ENCODE assay signal across 1 cellular context in genomic region chr12:91182664-91183455, GRCh38.
TF ChIP-seq lines count a peak whose summit lies in the region.

TSS of gene DCN (minus strand) at chr12:91182817. CDS start at chr12:91178552, 4,265 bp downstream.

TF ChIP-seq in SK-N-SH treated with all-trans-retinoic acid at 6 μM for 48 hours, 23 proteins besides CTCF, POLR2A, EP300 and RAD21 (continued from another document):
- TF ChIP-seq, protein P1, sequence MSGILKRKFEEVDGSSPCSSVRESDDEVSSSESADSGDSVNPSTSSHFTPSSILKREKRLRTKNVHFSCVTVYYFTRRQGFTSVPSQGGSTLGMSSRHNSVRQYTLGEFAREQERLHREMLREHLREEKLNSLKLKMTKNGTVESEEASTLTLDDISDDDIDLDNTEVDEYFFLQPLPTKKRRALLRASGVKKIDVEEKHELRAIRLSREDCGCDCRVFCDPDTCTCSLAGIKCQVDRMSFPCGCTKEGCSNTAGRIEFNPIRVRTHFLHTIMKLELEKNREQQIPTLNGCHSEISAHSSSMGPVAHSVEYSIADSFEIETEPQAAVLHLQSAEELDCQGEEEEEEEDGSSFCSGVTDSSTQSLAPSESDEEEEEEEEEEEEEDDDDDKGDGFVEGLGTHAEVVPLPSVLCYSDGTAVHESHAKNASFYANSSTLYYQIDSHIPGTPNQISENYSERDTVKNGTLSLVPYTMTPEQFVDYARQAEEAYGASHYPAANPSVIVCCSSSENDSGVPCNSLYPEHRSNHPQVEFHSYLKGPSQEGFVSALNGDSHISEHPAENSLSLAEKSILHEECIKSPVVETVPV (CRISPR knock-in tag; IDR thresholded peaks at IDR 0.05): no peak
- TF ChIP-seq ESRRG (CRISPR knock-in tag; IDR thresholded peaks at IDR 0.05) (no peak), GLIS3 (CRISPR knock-in tag; IDR thresholded peaks at IDR 0.05) (no peak), ZC3H10 (CRISPR knock-in tag; IDR thresholded peaks at IDR 0.05) (no peak), ZNF70 (CRISPR knock-in tag; IDR thresholded peaks at IDR 0.05) (no peak), ZFP3 (CRISPR knock-in tag; IDR thresholded peaks at IDR 0.05) (no peak), ZNF8 (CRISPR knock-in tag; IDR thresholded peaks at IDR 0.05) (no peak)
- TF ChIP-seq, protein P2, sequence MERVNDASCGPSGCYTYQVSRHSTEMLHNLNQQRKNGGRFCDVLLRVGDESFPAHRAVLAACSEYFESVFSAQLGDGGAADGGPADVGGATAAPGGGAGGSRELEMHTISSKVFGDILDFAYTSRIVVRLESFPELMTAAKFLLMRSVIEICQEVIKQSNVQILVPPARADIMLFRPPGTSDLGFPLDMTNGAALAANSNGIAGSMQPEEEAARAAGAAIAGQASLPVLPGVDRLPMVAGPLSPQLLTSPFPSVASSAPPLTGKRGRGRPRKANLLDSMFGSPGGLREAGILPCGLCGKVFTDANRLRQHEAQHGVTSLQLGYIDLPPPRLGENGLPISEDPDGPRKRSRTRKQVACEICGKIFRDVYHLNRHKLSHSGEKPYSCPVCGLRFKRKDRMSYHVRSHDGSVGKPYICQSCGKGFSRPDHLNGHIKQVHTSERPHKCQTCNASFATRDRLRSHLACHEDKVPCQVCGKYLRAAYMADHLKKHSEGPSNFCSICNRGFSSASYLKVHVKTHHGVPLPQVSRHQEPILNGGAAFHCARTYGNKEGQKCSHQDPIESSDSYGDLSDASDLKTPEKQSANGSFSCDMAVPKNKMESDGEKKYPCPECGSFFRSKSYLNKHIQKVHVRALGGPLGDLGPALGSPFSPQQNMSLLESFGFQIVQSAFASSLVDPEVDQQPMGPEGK (CRISPR knock-in tag; IDR thresholded peaks at IDR 0.05; ENCODE audit: borderline replicate concordance): no peak
- TF ChIP-seq, protein P3, sequence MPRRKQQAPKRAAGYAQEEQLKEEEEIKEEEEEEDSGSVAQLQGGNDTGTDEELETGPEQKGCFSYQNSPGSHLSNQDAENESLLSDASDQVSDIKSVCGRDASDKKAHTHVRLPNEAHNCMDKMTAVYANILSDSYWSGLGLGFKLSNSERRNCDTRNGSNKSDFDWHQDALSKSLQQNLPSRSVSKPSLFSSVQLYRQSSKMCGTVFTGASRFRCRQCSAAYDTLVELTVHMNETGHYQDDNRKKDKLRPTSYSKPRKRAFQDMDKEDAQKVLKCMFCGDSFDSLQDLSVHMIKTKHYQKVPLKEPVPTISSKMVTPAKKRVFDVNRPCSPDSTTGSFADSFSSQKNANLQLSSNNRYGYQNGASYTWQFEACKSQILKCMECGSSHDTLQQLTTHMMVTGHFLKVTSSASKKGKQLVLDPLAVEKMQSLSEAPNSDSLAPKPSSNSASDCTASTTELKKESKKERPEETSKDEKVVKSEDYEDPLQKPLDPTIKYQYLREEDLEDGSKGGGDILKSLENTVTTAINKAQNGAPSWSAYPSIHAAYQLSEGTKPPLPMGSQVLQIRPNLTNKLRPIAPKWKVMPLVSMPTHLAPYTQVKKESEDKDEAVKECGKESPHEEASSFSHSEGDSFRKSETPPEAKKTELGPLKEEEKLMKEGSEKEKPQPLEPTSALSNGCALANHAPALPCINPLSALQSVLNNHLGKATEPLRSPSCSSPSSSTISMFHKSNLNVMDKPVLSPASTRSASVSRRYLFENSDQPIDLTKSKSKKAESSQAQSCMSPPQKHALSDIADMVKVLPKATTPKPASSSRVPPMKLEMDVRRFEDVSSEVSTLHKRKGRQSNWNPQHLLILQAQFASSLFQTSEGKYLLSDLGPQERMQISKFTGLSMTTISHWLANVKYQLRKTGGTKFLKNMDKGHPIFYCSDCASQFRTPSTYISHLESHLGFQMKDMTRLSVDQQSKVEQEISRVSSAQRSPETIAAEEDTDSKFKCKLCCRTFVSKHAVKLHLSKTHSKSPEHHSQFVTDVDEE (CRISPR knock-in tag; IDR thresholded peaks at IDR 0.05): no peak
